Comparison of ENCODE assay signal across 1 cellular context in the genomic region with DNA sequence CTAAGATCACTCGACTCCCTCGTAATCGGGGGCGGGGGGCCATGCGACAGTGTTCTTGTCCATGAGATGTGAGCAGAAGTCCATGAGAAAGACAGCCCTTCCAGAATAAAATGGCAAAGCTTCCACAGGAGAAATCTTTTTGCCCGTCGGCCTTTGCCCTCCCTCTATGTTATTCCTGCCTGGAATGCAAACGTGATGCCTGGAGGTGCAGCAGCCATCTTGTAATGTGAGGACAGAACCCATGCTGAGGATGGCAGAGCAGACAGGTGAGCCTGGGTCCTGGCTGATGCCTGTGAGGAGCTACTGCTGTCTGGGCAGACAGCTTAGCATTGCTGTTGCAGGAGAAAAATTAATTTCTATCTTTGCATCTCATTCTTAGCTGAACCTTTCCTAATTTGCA.
TF ChIP-seq lines count a peak whose summit lies in the region.

No MANE protein-coding gene starts in this region.

TF ChIP-seq in HEK293, 187 proteins besides CTCF, POLR2A, EP300 and RAD21 (continued from another document):
- TF ChIP-seq, protein P1, sequence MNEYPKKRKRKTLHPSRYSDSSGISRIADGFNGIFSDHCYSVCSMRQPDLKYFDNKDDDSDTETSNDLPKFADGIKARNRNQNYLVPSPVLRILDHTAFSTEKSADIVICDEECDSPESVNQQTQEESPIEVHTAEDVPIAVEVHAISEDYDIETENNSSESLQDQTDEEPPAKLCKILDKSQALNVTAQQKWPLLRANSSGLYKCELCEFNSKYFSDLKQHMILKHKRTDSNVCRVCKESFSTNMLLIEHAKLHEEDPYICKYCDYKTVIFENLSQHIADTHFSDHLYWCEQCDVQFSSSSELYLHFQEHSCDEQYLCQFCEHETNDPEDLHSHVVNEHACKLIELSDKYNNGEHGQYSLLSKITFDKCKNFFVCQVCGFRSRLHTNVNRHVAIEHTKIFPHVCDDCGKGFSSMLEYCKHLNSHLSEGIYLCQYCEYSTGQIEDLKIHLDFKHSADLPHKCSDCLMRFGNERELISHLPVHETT (tag by site-specific recombination; IDR thresholded peaks at IDR 0.05) = no peak
- TF ChIP-seq ZNF16 (tag by site-specific recombination; IDR thresholded peaks at IDR 0.05; ENCODE audit: low read depth) (no peak), PRDM1 (tag by site-specific recombination; IDR thresholded peaks at IDR 0.05) (no peak), ZSCAN5A (tag by site-specific recombination; IDR thresholded peaks at IDR 0.05) (0 out of 2 replicates have a peak, but pooled peaks have one; percentile 36), KLF10 (tag by site-specific recombination; IDR thresholded peaks at IDR 0.05) (no peak), KLF8 (tag by site-specific recombination; IDR thresholded peaks at IDR 0.05) (no peak)
- TF ChIP-seq, protein P2, sequence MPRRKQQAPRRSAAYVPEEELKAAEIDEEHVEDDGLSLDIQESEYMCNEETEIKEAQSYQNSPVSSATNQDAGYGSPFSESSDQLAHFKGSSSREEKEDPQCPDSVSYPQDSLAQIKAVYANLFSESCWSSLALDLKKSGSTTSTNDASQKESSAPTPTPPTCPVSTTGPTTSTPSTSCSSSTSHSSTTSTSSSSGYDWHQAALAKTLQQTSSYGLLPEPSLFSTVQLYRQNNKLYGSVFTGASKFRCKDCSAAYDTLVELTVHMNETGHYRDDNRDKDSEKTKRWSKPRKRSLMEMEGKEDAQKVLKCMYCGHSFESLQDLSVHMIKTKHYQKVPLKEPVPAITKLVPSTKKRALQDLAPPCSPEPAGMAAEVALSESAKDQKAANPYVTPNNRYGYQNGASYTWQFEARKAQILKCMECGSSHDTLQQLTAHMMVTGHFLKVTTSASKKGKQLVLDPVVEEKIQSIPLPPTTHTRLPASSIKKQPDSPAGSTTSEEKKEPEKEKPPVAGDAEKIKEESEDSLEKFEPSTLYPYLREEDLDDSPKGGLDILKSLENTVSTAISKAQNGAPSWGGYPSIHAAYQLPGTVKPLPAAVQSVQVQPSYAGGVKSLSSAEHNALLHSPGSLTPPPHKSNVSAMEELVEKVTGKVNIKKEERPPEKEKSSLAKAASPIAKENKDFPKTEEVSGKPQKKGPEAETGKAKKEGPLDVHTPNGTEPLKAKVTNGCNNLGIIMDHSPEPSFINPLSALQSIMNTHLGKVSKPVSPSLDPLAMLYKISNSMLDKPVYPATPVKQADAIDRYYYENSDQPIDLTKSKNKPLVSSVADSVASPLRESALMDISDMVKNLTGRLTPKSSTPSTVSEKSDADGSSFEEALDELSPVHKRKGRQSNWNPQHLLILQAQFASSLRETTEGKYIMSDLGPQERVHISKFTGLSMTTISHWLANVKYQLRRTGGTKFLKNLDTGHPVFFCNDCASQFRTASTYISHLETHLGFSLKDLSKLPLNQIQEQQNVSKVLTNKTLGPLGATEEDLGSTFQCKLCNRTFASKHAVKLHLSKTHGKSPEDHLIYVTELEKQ (tag by site-specific recombination; IDR thresholded peaks at IDR 0.05; ENCODE audit: borderline replicate concordance) = no peak
- TF ChIP-seq, protein P3, sequence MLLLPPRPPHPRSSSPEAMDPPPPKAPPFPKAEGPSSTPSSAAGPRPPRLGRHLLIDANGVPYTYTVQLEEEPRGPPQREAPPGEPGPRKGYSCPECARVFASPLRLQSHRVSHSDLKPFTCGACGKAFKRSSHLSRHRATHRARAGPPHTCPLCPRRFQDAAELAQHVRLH (tag by site-specific recombination; IDR thresholded peaks at IDR 0.05) = peak; percentile 22; the same call in 1 of the 2 replicates
